Comparison of ENCODE assay signal across 10 cellular contexts in genomic region chr7:152158801-152159587, GRCh38.
DNase-seq lines count a peak whose midpoint lies in the region; ATAC-seq and TF ChIP-seq lines count a peak whose summit lies in the region.
"Had no signal": no experiment of that assay in that cellular context is flagged by ENCODE, and none has a peak within 500 bp of the region (broad histone marks: within the 10 kb centered on the region; RNA-seq: fewer than 3 reads in every experiment).

No MANE protein-coding gene starts in this region.

- H3K9me3 Mint-ChIP-seq in CD8-positive, alpha-beta memory T cell: no peaks in the 10 kb centered on the region
- H3K9me3 Mint-ChIP-seq in activated CD8-positive, alpha-beta T cell treated with anti-CD3 and anti-CD28 coated beads for 36 hours: no peaks in the 10 kb centered on the region

- H3K9me3 ChIP-seq in CD8-positive, alpha-beta memory T cell (ENCODE audit: low read length): no peaks in the 10 kb centered on the region
- H3K9me3 ChIP-seq in psoas muscle (no peaks in the 10 kb centered on the region), esophagus squamous epithelium (no peaks in the 10 kb centered on the region)
- H3K9me3 ChIP-seq: lower lobe of right lung had no signal

- H3K36me3 Mint-ChIP-seq in CD8-positive, alpha-beta memory T cell: peaks cover 14 to 82% (median 41%) of the 10 kb centered on the region in 3 donors
- peaks cover 49% of the 10 kb centered on the region for H3K36me3 Mint-ChIP-seq in activated CD8-positive, alpha-beta T cell treated with anti-CD3 and anti-CD28 coated beads for 36 hours (ENCODE audit: low read depth)

- peak overlapping the region; percentile 11 to 80 (median 66) for H3K27ac Mint-ChIP-seq in CD8-positive, alpha-beta memory T cell
- H3K27ac Mint-ChIP-seq in activated CD8-positive, alpha-beta T cell treated with anti-CD3 and anti-CD28 coated beads for 36 hours: peak overlapping the region; percentile 72

- peak overlapping the region in 5 of 7 donors; percentile 20 to 52 (median 37) for H3K4me3 Mint-ChIP-seq in CD8-positive, alpha-beta memory T cell
- no peak overlapping the region for H3K4me3 Mint-ChIP-seq in activated CD8-positive, alpha-beta T cell treated with anti-CD3 and anti-CD28 coated beads for 36 hours

- peaks cover 8 to 18% (median 14%) of the 10 kb centered on the region in 3 donors for H3K4me1 Mint-ChIP-seq in CD8-positive, alpha-beta memory T cell
- H3K4me1 Mint-ChIP-seq in activated CD8-positive, alpha-beta T cell treated with anti-CD3 and anti-CD28 coated beads for 36 hours (ENCODE audit: low read depth): peaks cover 10% of the 10 kb centered on the region

- ATAC-seq in GM19395 (IDR thresholded peaks at IDR 0.05; ENCODE audit: unreplicated experiment) (peak; percentile 94), HG03108 (IDR thresholded peaks at IDR 0.05; ENCODE audit: unreplicated experiment) (peak; percentile 91), psoas muscle (no peak)
- peak; percentile 88 for ATAC-seq in activated CD8-positive, alpha-beta T cell treated with anti-CD3 and anti-CD28 coated beads for 36 hours

- CTCF ChIA-PET in CD8-positive, alpha-beta memory T cell (lab: Charles Lee): no interaction called here
- CTCF ChIA-PET in activated CD8-positive, alpha-beta T cell treated with anti-CD3 and anti-CD28 coated beads for 36 hours (lab: Charles Lee): interaction anchor here (1.3 to 3.0 kb wide), 2 partner anchors 12 to 14 kb away, joined by 4 to 12 read pairs; no protein-coding TSS in a partner anchor

- H3K4me1 ChIP-seq in CD8-positive, alpha-beta memory T cell (ENCODE audit: insufficient read depth, low read length): no peaks in the 10 kb centered on the region
- no peaks in the 10 kb centered on the region for H3K4me1 ChIP-seq in psoas muscle
- H3K4me1 ChIP-seq in esophagus squamous epithelium: no peaks in the 10 kb centered on the region
- H3K4me1 ChIP-seq: lower lobe of right lung had no signal

- H3K27me3 ChIP-seq in CD8-positive, alpha-beta memory T cell (ENCODE audit: insufficient read depth, low read length, poor library complexity, severe bottlenecking): no peaks in the 10 kb centered on the region
- no peaks in the 10 kb centered on the region for H3K27me3 ChIP-seq in psoas muscle (ENCODE audit: insufficient read depth in 3 of 3, low read length in 2 of 3)
- H3K27me3 ChIP-seq in esophagus squamous epithelium: no peaks in the 10 kb centered on the region

- peaks cover 25% of the 10 kb centered on the region for H3K36me3 ChIP-seq in CD8-positive, alpha-beta memory T cell (ENCODE audit: insufficient read depth, low read length)
- H3K36me3 ChIP-seq in psoas muscle (ENCODE audit: insufficient read depth in 1 of 2, low read depth in 1 of 2) (peaks cover 19 to 100% of the 10 kb centered on the region in 2 donors), esophagus squamous epithelium (peaks cover 20 to 100% (median 32%) of the 10 kb centered on the region in 3 donors)

- no peak overlapping the region for H3K4me3 ChIP-seq in CD8-positive, alpha-beta memory T cell (ENCODE audit: low read length)
- no peak overlapping the region for H3K4me3 ChIP-seq in psoas muscle
- no peak overlapping the region for H3K4me3 ChIP-seq in esophagus squamous epithelium
- H3K4me3 ChIP-seq: lower lobe of right lung had no signal

- no peaks in the 10 kb centered on the region for H3K27me3 Mint-ChIP-seq in CD8-positive, alpha-beta memory T cell
- H3K27me3 Mint-ChIP-seq in activated CD8-positive, alpha-beta T cell treated with anti-CD3 and anti-CD28 coated beads for 36 hours: no peaks in the 10 kb centered on the region

- intact Hi-C loops in activated CD8-positive, alpha-beta T cell treated with anti-CD3 and anti-CD28 coated beads for 36 hours (cut with micrococcal nuclease): no loop called here
- intact Hi-C loops in psoas muscle (cut with DNase I): no loop called here
- intact Hi-C loops in esophagus squamous epithelium (cut with DNase I): no loop called here

- H3K27ac ChIP-seq in CD8-positive, alpha-beta memory T cell (ENCODE audit: low read depth, low read length): no peak overlapping the region
- H3K27ac ChIP-seq in psoas muscle: no peak overlapping the region
- peak overlapping the region in 1 of 4 donors; percentile 35 for H3K27ac ChIP-seq in esophagus squamous epithelium
- H3K27ac ChIP-seq: lower lobe of right lung had no signal

- 88 to 90% (median 88%) methylated on average over 11 of the region's 11 CpGs for WGBS in psoas muscle, 3 donors
- WGBS in esophagus squamous epithelium, 2 donors: 70 to 79% methylated on average over 10 to 11 of the region's 11 CpGs

- TF ChIP-seq CTCF in activated CD8-positive, alpha-beta T cell treated with anti-CD3 and anti-CD28 coated beads for 36 hours (IDR thresholded peaks at IDR 0.05): no peak
- TF ChIP-seq CTCF in psoas muscle (IDR thresholded peaks at IDR 0.05): no peak
- no peak for TF ChIP-seq CTCF in esophagus squamous epithelium (IDR thresholded peaks at IDR 0.05)

- POLR2A ChIA-PET in CD8-positive, alpha-beta memory T cell (lab: Charles Lee): no interaction called here
- POLR2A ChIA-PET in activated CD8-positive, alpha-beta T cell treated with anti-CD3 and anti-CD28 coated beads for 36 hours (lab: Charles Lee): interaction anchor here (1.5 kb wide), 1 partner anchor 11 kb away, joined by 3 read pairs; no protein-coding TSS in a partner anchor

- DNase-seq in CD8-positive, alpha-beta memory T cell: no peak
- DNase-seq in activated CD8-positive, alpha-beta T cell treated with anti-CD3 and anti-CD28 coated beads for 36 hours: peak; percentile 29
- no peak for DNase-seq in NCI-H446 treated with DMSO at 0.1 percent for 48 hours (lab: John Stamatoyannopoulos, UW)
- DNase-seq in SHP77 treated with DMSO at 0.1 percent for 48 hours (lab: John Stamatoyannopoulos, UW): no peak
- no peak for DNase-seq in psoas muscle
- no peak for DNase-seq in esophagus squamous epithelium (lab: John Stamatoyannopoulos, UW)
- DNase-seq: lower lobe of right lung, NCI-H82 had no signal

- no peak for TF ChIP-seq POLR2A in esophagus squamous epithelium (IDR thresholded peaks at IDR 0.05)

Comparison
In these comparisons a context has a peak if more than half of its experiments do, and no peak if none do; other contexts are left out.
1. ATAC-seq: peak in GM19395 (single experiment), HG03108 (single experiment) and activated CD8-positive, alpha-beta T cell treated with anti-CD3 and anti-CD28 coated beads for 36 hours (single experiment); none in psoas muscle (0 of 4).